Comparison of ENCODE assay signal across 23 cellular contexts in genomic region chr9:4020038-4020746, GRCh38.
DNase-seq lines count a peak whose midpoint lies in the region; ATAC-seq and TF ChIP-seq lines count a peak whose summit lies in the region.
"Had no signal": no experiment of that assay in that cellular context is flagged by ENCODE, and none has a peak within 500 bp of the region (broad histone marks: within the 10 kb centered on the region; RNA-seq: fewer than 3 reads in every experiment).

No MANE protein-coding gene starts in this region.

- TF ChIP-seq CTCF in cardiac muscle cell (IDR thresholded peaks at IDR 0.05; ENCODE audit: low read depth, low read length) (peak; percentile 4), heart right ventricle (IDR thresholded peaks at IDR 0.05) (no peak), fibroblast of villous mesenchyme (IDR thresholded peaks at IDR 0.05; ENCODE audit: insufficient read depth, low read depth, low read length) (peak; percentile 39), type B pancreatic cell (conservative IDR thresholded peaks at IDR 0.05) (no peak)

- ATAC-seq in heart right ventricle (no peak), HG03108 (IDR thresholded peaks at IDR 0.05; ENCODE audit: unreplicated experiment) (no peak)
- ATAC-seq: right lobe of liver; stimulated activated naive B cell treated with anti-CD40 and anti-IgM and Interleukin-4, amounts not matched to agents 10 μg/mL and 1 μg/mL and 100 μg/mL, for 72 hours; T-helper 17 cell had no signal

- H3K9me3 Mint-ChIP-seq in activated T-helper 2 cell treated with anti-CD3 and anti-CD28 coated beads, Interferon-gamma antibody, Interleukin-2, Interleukin-4, amounts not matched to agents 10 μg/mL and 5 μg/mL and 100 μg/mL, durations not matched to agents 14 hours and 24 hours and 36 hours, result no peaks in the 10 kb centered on the region
- no peaks in the 10 kb centered on the region for H3K9me3 Mint-ChIP-seq in type B pancreatic cell
- H3K9me3 Mint-ChIP-seq: activated naive CD4-positive, alpha-beta T cell treated with anti-CD3 and anti-CD28 coated beads, Interleukin-2, amount 10 ng/mL, durations not matched to agents 7 days and 5 days; dendritic cell treated with granulocyte-macrophage colony-stimulating factor and Interleukin-4, amounts not matched to agents 40 ng/mL and 50 ng/mL, for 4 days; H9; stimulated activated naive B cell treated with anti-CD40 and anti-IgM and Interleukin-4, amounts not matched to agents 10 μg/mL and 1 μg/mL and 100 μg/mL, for 72 hours had no signal

- DNase-seq in cardiac muscle cell (ENCODE audit: low read depth in 1 of 2, low spot score in 1 of 2), result peak in 1 of 2 donors; percentile 35
- no peak for DNase-seq in heart right ventricle
- no peak for DNase-seq in activated T-helper 2 cell treated with anti-CD3 and anti-CD28 coated beads, Interferon-gamma antibody, Interleukin-2, Interleukin-4, amounts not matched to agents 10 μg/mL and 5 μg/mL and 100 μg/mL, durations not matched to agents 14 hours and 24 hours and 36 hours (ENCODE audit: low spot score)
- peak; percentile 67 for DNase-seq in fibroblast of villous mesenchyme (ENCODE audit: low read depth)
- DNase-seq in type B pancreatic cell (ENCODE audit: extremely low spot score, unreplicated experiment), result no peak
- DNase-seq in NCI-H2081 (lab: John Stamatoyannopoulos, UW), result no peak
- DNase-seq in NCI-H2029 (lab: John Stamatoyannopoulos, UW), result no peak
- DNase-seq: activated CD4-positive, alpha-beta T cell treated with anti-CD3 and anti-CD28 coated beads, Interleukin-2, amount 50 U/mL, for 48 hours; activated naive CD4-positive, alpha-beta T cell treated with anti-CD3 and anti-CD28 coated beads, Interleukin-2, amount 10 ng/mL, durations not matched to agents 7 days and 5 days; brain microvascular endothelial cell; H9; left ventricle myocardium superior; MG63; NCI-H1694; right lobe of liver; SIG-M5; stimulated activated naive B cell treated with anti-CD40 and anti-IgM and Interleukin-4, amounts not matched to agents 10 μg/mL and 1 μg/mL and 100 μg/mL, for 72 hours; T-helper 17 cell; WERI-Rb-1 had no signal

- H3K27me3 ChIP-seq in cardiac muscle cell (no peaks in the 10 kb centered on the region), heart right ventricle (no peaks in the 10 kb centered on the region)
- H3K27me3 ChIP-seq: brain microvascular endothelial cell, MG63, right lobe of liver had no signal

- H3K4me1 Mint-ChIP-seq in activated T-helper 2 cell treated with anti-CD3 and anti-CD28 coated beads, Interferon-gamma antibody, Interleukin-2, Interleukin-4, amounts not matched to agents 10 μg/mL and 5 μg/mL and 100 μg/mL, durations not matched to agents 14 hours and 24 hours and 36 hours (ENCODE audit: low read depth), result peaks cover 8% of the 10 kb centered on the region
- peaks cover 14% of the 10 kb centered on the region for H3K4me1 Mint-ChIP-seq in type B pancreatic cell (ENCODE audit: unreplicated experiment)
- H3K4me1 Mint-ChIP-seq: activated naive CD4-positive, alpha-beta T cell treated with anti-CD3 and anti-CD28 coated beads, Interleukin-2, amount 10 ng/mL, durations not matched to agents 7 days and 5 days; T-helper 17 cell had no signal

- H3K27ac Mint-ChIP-seq in activated T-helper 2 cell treated with anti-CD3 and anti-CD28 coated beads, Interferon-gamma antibody, Interleukin-2, Interleukin-4, amounts not matched to agents 10 μg/mL and 5 μg/mL and 100 μg/mL, durations not matched to agents 14 hours and 24 hours and 36 hours, result peak overlapping the region; percentile 7
- H3K27ac Mint-ChIP-seq in type B pancreatic cell, result peak overlapping the region; percentile 46
- H3K27ac Mint-ChIP-seq: activated naive CD4-positive, alpha-beta T cell treated with anti-CD3 and anti-CD28 coated beads, Interleukin-2, amount 10 ng/mL, durations not matched to agents 7 days and 5 days; dendritic cell treated with granulocyte-macrophage colony-stimulating factor and Interleukin-4, amounts not matched to agents 40 ng/mL and 50 ng/mL, for 4 days; H9; stimulated activated naive B cell treated with anti-CD40 and anti-IgM and Interleukin-4, amounts not matched to agents 10 μg/mL and 1 μg/mL and 100 μg/mL, for 72 hours; T-helper 17 cell had no signal

- intact Hi-C loops in heart right ventricle (cut with DNase I), result no loop called here
- intact Hi-C loops in activated T-helper 2 cell treated with anti-CD3 and anti-CD28 coated beads, Interferon-gamma antibody, Interleukin-2, Interleukin-4, amounts not matched to agents 10 μg/mL and 5 μg/mL and 100 μg/mL, durations not matched to agents 14 hours and 24 hours and 36 hours (cut with micrococcal nuclease), result loop anchor here (2.0 kb wide), 1 partner anchor 287 kb away; no protein-coding TSS in a partner anchor

- H3K4me3 Mint-ChIP-seq in activated T-helper 2 cell treated with anti-CD3 and anti-CD28 coated beads, Interferon-gamma antibody, Interleukin-2, Interleukin-4, amounts not matched to agents 10 μg/mL and 5 μg/mL and 100 μg/mL, durations not matched to agents 14 hours and 24 hours and 36 hours (ENCODE audit: low read depth), result no peak overlapping the region
- no peak overlapping the region for H3K4me3 Mint-ChIP-seq in type B pancreatic cell
- H3K4me3 Mint-ChIP-seq: activated naive CD4-positive, alpha-beta T cell treated with anti-CD3 and anti-CD28 coated beads, Interleukin-2, amount 10 ng/mL, durations not matched to agents 7 days and 5 days; dendritic cell treated with granulocyte-macrophage colony-stimulating factor and Interleukin-4, amounts not matched to agents 40 ng/mL and 50 ng/mL, for 4 days; H9; stimulated activated naive B cell treated with anti-CD40 and anti-IgM and Interleukin-4, amounts not matched to agents 10 μg/mL and 1 μg/mL and 100 μg/mL, for 72 hours; T-helper 17 cell had no signal

- H3K36me3 ChIP-seq in cardiac muscle cell (no peaks in the 10 kb centered on the region), heart right ventricle (no peaks in the 10 kb centered on the region)
- H3K36me3 ChIP-seq: brain microvascular endothelial cell, MG63, right lobe of liver, thoracic aorta, WERI-Rb-1 had no signal

- H3K36me3 Mint-ChIP-seq in activated T-helper 2 cell treated with anti-CD3 and anti-CD28 coated beads, Interferon-gamma antibody, Interleukin-2, Interleukin-4, amounts not matched to agents 10 μg/mL and 5 μg/mL and 100 μg/mL, durations not matched to agents 14 hours and 24 hours and 36 hours (ENCODE audit: low read depth), result no peaks in the 10 kb centered on the region
- H3K36me3 Mint-ChIP-seq in type B pancreatic cell, result no peaks in the 10 kb centered on the region
- H3K36me3 Mint-ChIP-seq: activated naive CD4-positive, alpha-beta T cell treated with anti-CD3 and anti-CD28 coated beads, Interleukin-2, amount 10 ng/mL, durations not matched to agents 7 days and 5 days; stimulated activated naive B cell treated with anti-CD40 and anti-IgM and Interleukin-4, amounts not matched to agents 10 μg/mL and 1 μg/mL and 100 μg/mL, for 72 hours had no signal

- H3K9me3 ChIP-seq in cardiac muscle cell (ENCODE audit: low read depth), result no peaks in the 10 kb centered on the region
- H3K9me3 ChIP-seq in heart right ventricle, result no peaks in the 10 kb centered on the region
- H3K9me3 ChIP-seq: MG63, right lobe of liver, thoracic aorta had no signal

- H3K4me3 ChIP-seq in cardiac muscle cell, result no peak overlapping the region
- H3K4me3 ChIP-seq in heart right ventricle, result no peak overlapping the region
- H3K4me3 ChIP-seq in fibroblast of villous mesenchyme (ENCODE audit: low read depth, low read length), result no peak overlapping the region
- H3K4me3 ChIP-seq: MG63, right lobe of liver, thoracic aorta had no signal

- WGBS in heart right ventricle, 2 donors, result 61 to 68% methylated on average over 4 of the region's 4 CpGs

- H3K4me1 ChIP-seq in cardiac muscle cell (ENCODE audit: low read depth) (peaks cover 38% of the 10 kb centered on the region), heart right ventricle (peaks cover 0 to 8% (median 0%) of the 10 kb centered on the region in 9 donors)

- peak overlapping the region; percentile 56 for H3K27ac ChIP-seq in cardiac muscle cell
- H3K27ac ChIP-seq in heart right ventricle, result no peak overlapping the region
- H3K27ac ChIP-seq: brain microvascular endothelial cell, epithelial cell of prostate, right lobe of liver, thoracic aorta, WERI-Rb-1 had no signal

- H3K27me3 Mint-ChIP-seq in activated T-helper 2 cell treated with anti-CD3 and anti-CD28 coated beads, Interferon-gamma antibody, Interleukin-2, Interleukin-4, amounts not matched to agents 10 μg/mL and 5 μg/mL and 100 μg/mL, durations not matched to agents 14 hours and 24 hours and 36 hours (ENCODE audit: low read depth), result no peaks in the 10 kb centered on the region
- peaks cover 7% of the 10 kb centered on the region for H3K27me3 Mint-ChIP-seq in type B pancreatic cell
- H3K27me3 Mint-ChIP-seq: activated naive CD4-positive, alpha-beta T cell treated with anti-CD3 and anti-CD28 coated beads, Interleukin-2, amount 10 ng/mL, durations not matched to agents 7 days and 5 days; dendritic cell treated with granulocyte-macrophage colony-stimulating factor and Interleukin-4, amounts not matched to agents 40 ng/mL and 50 ng/mL, for 4 days had no signal

Comparison
In these comparisons a context has a peak if more than half of its experiments do, and no peak if none do; other contexts are left out.
1. CTCF ChIP-seq: peak in cardiac muscle cell (single experiment) and fibroblast of villous mesenchyme (single experiment); none in heart right ventricle (0 of 9) and type B pancreatic cell (single experiment).